Comparison of ENCODE assay signal across 9 cellular contexts in genomic region chr1:198598796-198599321, GRCh38. TPM values are rescaled to one million over a fixed set of nuclear protein-coding genes. Genes with fewer than 3 reads are reported as not detected.
DNase-seq lines count a peak whose midpoint lies in the region; ATAC-seq and TF ChIP-seq lines count a peak whose summit lies in the region.
"Had no signal": no experiment of that assay in that cellular context is flagged by ENCODE, and none has a peak within 500 bp of the region (broad histone marks: within the 10 kb centered on the region; RNA-seq: fewer than 3 reads in every experiment).

No MANE protein-coding gene starts in this region.

- TF ChIP-seq CTCF in GM13976 (IDR thresholded peaks at IDR 0.05; ENCODE audit: borderline replicate concordance, control extremely low read depth, extremely low read depth, insufficient read depth, missing control alignments) = no peak

- no peaks in the 10 kb centered on the region for H3K27me3 Mint-ChIP-seq in activated T-cell treated with anti-CD3 and anti-CD28 coated beads, Interleukin-2, amount 50 U/mL, for 72 hours (ENCODE audit: low read depth)
- no peaks in the 10 kb centered on the region for H3K27me3 Mint-ChIP-seq in stimulated activated naive CD8-positive, alpha-beta T cell treated with anti-CD3 and anti-CD28 coated beads, Interleukin-15, Interleukin-2, amounts not matched to agents 100 ng/mL and 50 ng/mL, for 24 hours

- H3K9me3 Mint-ChIP-seq in activated T-cell treated with anti-CD3 and anti-CD28 coated beads, Interleukin-2, amount 50 U/mL, for 72 hours = peaks cover 7% of the 10 kb centered on the region in 2 donors
- peaks cover 9% of the 10 kb centered on the region for H3K9me3 Mint-ChIP-seq in stimulated activated naive CD8-positive, alpha-beta T cell treated with anti-CD3 and anti-CD28 coated beads, Interleukin-15, Interleukin-2, amounts not matched to agents 100 ng/mL and 50 ng/mL, for 24 hours

- H3K36me3 Mint-ChIP-seq in activated T-cell treated with anti-CD3 and anti-CD28 coated beads, Interleukin-2, amount 50 U/mL, for 72 hours (ENCODE audit: insufficient read depth in 2 of 2) = peaks cover 5 to 29% of the 10 kb centered on the region in 2 donors
- H3K36me3 Mint-ChIP-seq in stimulated activated naive CD8-positive, alpha-beta T cell treated with anti-CD3 and anti-CD28 coated beads, Interleukin-15, Interleukin-2, amounts not matched to agents 100 ng/mL and 50 ng/mL, for 24 hours (ENCODE audit: low read depth) = peaks cover 25% of the 10 kb centered on the region

- ATAC-seq in activated T-cell treated with anti-CD3 and anti-CD28 coated beads, Interleukin-2, amount 50 U/mL, for 72 hours (replicated peaks in 1 of 2) = peak; percentile 38 to 45
- ATAC-seq in HG03039 (IDR thresholded peaks at IDR 0.05; ENCODE audit: unreplicated experiment) = peak; percentile 55

- in situ Hi-C loops in GM13976 (cut with MboI; ENCODE audit: low sequenced_read_pairs, unreplicated experiment) = no loop called here

- no peak for DNase-seq in activated T-cell treated with anti-CD3 and anti-CD28 coated beads, Interleukin-2, amount 50 U/mL, for 72 hours
- DNase-seq in activated T-cell treated with anti-CD3 and anti-CD28 coated beads, Interleukin-2, amount 50 U/mL, for 1 hour = no peak
- DNase-seq in NK-92 (lab: John Stamatoyannopoulos, UW; ENCODE audit: unreplicated experiment) (no peak), GM13976 (ENCODE audit: low spot score) (no peak), HCEC 1CT (no peak)

- peak overlapping the region; percentile 31 to 71 for H3K4me3 Mint-ChIP-seq in activated T-cell treated with anti-CD3 and anti-CD28 coated beads, Interleukin-2, amount 50 U/mL, for 72 hours
- H3K4me3 Mint-ChIP-seq in stimulated activated naive CD8-positive, alpha-beta T cell treated with anti-CD3 and anti-CD28 coated beads, Interleukin-15, Interleukin-2, amounts not matched to agents 100 ng/mL and 50 ng/mL, for 24 hours = peak overlapping the region; percentile 76

- H3K4me1 Mint-ChIP-seq in activated T-cell treated with anti-CD3 and anti-CD28 coated beads, Interleukin-2, amount 50 U/mL, for 72 hours (ENCODE audit: low read depth) = peaks cover 89% of the 10 kb centered on the region
- peaks cover 93% of the 10 kb centered on the region for H3K4me1 Mint-ChIP-seq in stimulated activated naive CD8-positive, alpha-beta T cell treated with anti-CD3 and anti-CD28 coated beads, Interleukin-15, Interleukin-2, amounts not matched to agents 100 ng/mL and 50 ng/mL, for 24 hours (ENCODE audit: low read depth)

- peak overlapping the region; percentile 76 for H3K27ac Mint-ChIP-seq in activated T-cell treated with anti-CD3 and anti-CD28 coated beads, Interleukin-2, amount 50 U/mL, for 72 hours
- peak overlapping the region; percentile 93 for H3K27ac Mint-ChIP-seq in stimulated activated naive CD8-positive, alpha-beta T cell treated with anti-CD3 and anti-CD28 coated beads, Interleukin-15, Interleukin-2, amounts not matched to agents 100 ng/mL and 50 ng/mL, for 24 hours

- TF ChIP-seq POLR2A in Raji (IDR thresholded peaks at IDR 0.05; ENCODE audit: insufficient read depth, low read depth, low read length) = peak; percentile 71

RNA-seq across cellular contexts. Expression of gene PTPRC, which starts 40.0 kb away (rescaled TPM):
- 100 to 1,000 TPM; 490 to 545 TPM for total RNA-seq in activated T-cell treated with anti-CD3 and anti-CD28 coated beads, Interleukin-2, amount 50 U/mL, for 72 hours

RNA-seq across cellular contexts. Expression of gene ATP6V1G3, which starts 58.4 kb away (rescaled TPM):
- total RNA-seq in activated T-cell treated with anti-CD3 and anti-CD28 coated beads, Interleukin-2, amount 50 U/mL, for 72 hours = not detected
- total RNA-seq: subcutaneous adipose tissue had no signal
